In genomic region chr3:129892857-129893615, GRCh38 we compare ENCODE assay signal across 8 cellular contexts. TPM values are rescaled to one million over a fixed set of nuclear protein-coding genes. Genes with fewer than 3 reads are reported as not detected.
DNase-seq lines count a peak whose midpoint lies in the region; ATAC-seq and TF ChIP-seq lines count a peak whose summit lies in the region.

No MANE protein-coding gene starts in this region.

- H3K4me3 Mint-ChIP-seq in CD8-positive, alpha-beta T cell = peak overlapping the region; percentile 88
- peak overlapping the region; percentile 92 for H3K4me3 Mint-ChIP-seq in activated naive CD4-positive, alpha-beta T cell treated with anti-CD3 and anti-CD28 coated beads, Interleukin-2, amount 50 U/mL, for 24 hours

- H3K36me3 Mint-ChIP-seq in CD8-positive, alpha-beta T cell = peaks cover 7% of the 10 kb centered on the region
- H3K36me3 Mint-ChIP-seq in activated naive CD4-positive, alpha-beta T cell treated with anti-CD3 and anti-CD28 coated beads, Interleukin-2, amount 50 U/mL, for 24 hours = peaks cover 1% of the 10 kb centered on the region

- H3K27ac Mint-ChIP-seq in CD8-positive, alpha-beta T cell = peak overlapping the region; percentile 93
- H3K27ac Mint-ChIP-seq in activated naive CD4-positive, alpha-beta T cell treated with anti-CD3 and anti-CD28 coated beads, Interleukin-2, amount 50 U/mL, for 24 hours = peak overlapping the region; percentile 84

- peaks cover 48% of the 10 kb centered on the region for H3K4me1 Mint-ChIP-seq in CD8-positive, alpha-beta T cell (ENCODE audit: low read depth)
- peaks cover 53% of the 10 kb centered on the region for H3K4me1 Mint-ChIP-seq in activated naive CD4-positive, alpha-beta T cell treated with anti-CD3 and anti-CD28 coated beads, Interleukin-2, amount 50 U/mL, for 24 hours

- intact Hi-C loops in CD8-positive, alpha-beta T cell (cut with DNase I, micrococcal nuclease) = loop anchor here (1.0 to 10.0 kb wide), 13 partner anchors 66 to 1841 kb away; partner anchors contain the start of genes IFT122 (in 2 of the 2), ATP2C1 (in 1 of the 2), CNBP (in 1 of the 2) and HMCES (in 1 of the 2)
- intact Hi-C loops in cardiac septum (cut with DNase I) = loop anchor here (5.0 kb wide), 1 partner anchor 66 kb away; no protein-coding TSS in a partner anchor
- intact Hi-C loops in posterior vena cava (cut with DNase I) = no loop called here
- intact Hi-C loops in uterus (cut with DNase I; ENCODE audit: low total_unique reads) = no loop called here

- ATAC-seq in CD8-positive, alpha-beta T cell = peak; percentile 69
- ATAC-seq in GM19043 (IDR thresholded peaks at IDR 0.05; ENCODE audit: low read depth, unreplicated experiment) = peak; percentile 49
- ATAC-seq in HG03196 (IDR thresholded peaks at IDR 0.05; ENCODE audit: unreplicated experiment) = peak; percentile 55

- peak overlapping the region; percentile 93 for H3K27ac ChIP-seq in CD8-positive, alpha-beta T cell (ENCODE audit: low read depth, low read length)
- H3K27ac ChIP-seq in uterus = peak overlapping the region; percentile 83 to 97

- no peaks in the 10 kb centered on the region for H3K27me3 Mint-ChIP-seq in CD8-positive, alpha-beta T cell (ENCODE audit: low read depth)
- no peaks in the 10 kb centered on the region for H3K27me3 Mint-ChIP-seq in activated naive CD4-positive, alpha-beta T cell treated with anti-CD3 and anti-CD28 coated beads, Interleukin-2, amount 50 U/mL, for 24 hours

- POLR2A ChIA-PET in CD8-positive, alpha-beta T cell (lab: Charles Lee) = interaction anchor here (0.7 to 1.3 kb wide), 4 partner anchors 9 to 266 kb away, joined by 3 read pairs; no protein-coding TSS in a partner anchor

- no peaks in the 10 kb centered on the region for H3K9me3 ChIP-seq in CD8-positive, alpha-beta T cell (ENCODE audit: low read length)
- no peaks in the 10 kb centered on the region for H3K9me3 ChIP-seq in uterus

- peak; percentile 13 to 49 for TF ChIP-seq POLR2A in uterus (IDR thresholded peaks at IDR 0.05)

- H3K9me3 Mint-ChIP-seq in CD8-positive, alpha-beta T cell = no peaks in the 10 kb centered on the region
- H3K9me3 Mint-ChIP-seq in activated naive CD4-positive, alpha-beta T cell treated with anti-CD3 and anti-CD28 coated beads, Interleukin-2, amount 50 U/mL, for 24 hours = no peaks in the 10 kb centered on the region

- TF ChIP-seq CTCF in CD8-positive, alpha-beta T cell (IDR thresholded peaks at IDR 0.05) = no peak
- no peak for TF ChIP-seq CTCF in uterus (IDR thresholded peaks at IDR 0.05)

- peak; percentile 51 to 86 (median 73) for DNase-seq in CD8-positive, alpha-beta T cell
- DNase-seq in RPMI7951 (ENCODE audit: low read depth) = peak; percentile 76
- DNase-seq in cardiac septum (ENCODE audit: low spot score) = peak; percentile 89
- DNase-seq in posterior vena cava (ENCODE audit: low spot score) = peak; percentile 87
- peak; percentile 48 to 67 for DNase-seq in uterus

- no peaks in the 10 kb centered on the region for H3K36me3 ChIP-seq in CD8-positive, alpha-beta T cell (ENCODE audit: insufficient read depth, low read length)
- no peaks in the 10 kb centered on the region for H3K36me3 ChIP-seq in uterus

- peak overlapping the region; percentile 97 for H3K4me3 ChIP-seq in CD8-positive, alpha-beta T cell (ENCODE audit: low read depth, low read length)
- peak overlapping the region; percentile 64 to 98 for H3K4me3 ChIP-seq in uterus

- CTCF ChIA-PET in CD8-positive, alpha-beta T cell (lab: Charles Lee) = interaction anchor here (2.3 kb wide), 1 partner anchor 265 kb away, joined by 7 read pairs; no protein-coding TSS in a partner anchor

- peaks cover 39% of the 10 kb centered on the region for H3K4me1 ChIP-seq in CD8-positive, alpha-beta T cell (ENCODE audit: insufficient read depth, low read length)
- H3K4me1 ChIP-seq in uterus = peaks cover 4 to 9% of the 10 kb centered on the region in 2 donors

- H3K27me3 ChIP-seq in CD8-positive, alpha-beta T cell (ENCODE audit: insufficient read depth, low read length) = no peaks in the 10 kb centered on the region
- H3K27me3 ChIP-seq in uterus = no peaks in the 10 kb centered on the region

RNA-seq across cellular contexts. Expression of gene TMCC1, which starts 0.5 kb away (rescaled TPM):
- 10 to 100 TPM; 30.0 to 33.1 TPM for total RNA-seq in CD8-positive, alpha-beta T cell
- 7.2 and 7.3 TPM in 2 replicates for total RNA-seq in RPMI7951 (2014; rRNA removed; shearing (Covaris generic))
- total RNA-seq in cardiac septum (35.2 TPM), posterior vena cava (10 to 100 TPM; 38.4 to 47.7 TPM), uterus (10 to 100 TPM; 23.2 to 78.7 (median 54.1) TPM)

Comparison
In these comparisons a context has a peak if more than half of its experiments do, and no peak if none do; other contexts are left out.
1. Peak in every context shown above with its lines: DNase-seq, ATAC-seq, H3K4me3 ChIP-seq and H3K27ac ChIP-seq.
2. intact Hi-C loops: an anchor here in CD8-positive, alpha-beta T cell (1.0 to 10.0 kb wide) and cardiac septum (5.0 kb wide); none called in posterior vena cava and uterus.